Comparison of ENCODE assay signal across 13 cellular contexts in genomic region chr5:124825250-124825982, GRCh38.
A peak's percentile ranks its signal among the peaks of the same experiment; 100 is the strongest.
DNase-seq lines count a peak whose midpoint lies in the region; ATAC-seq and TF ChIP-seq lines count a peak whose summit lies in the region.
"Had no signal": no experiment of that assay in that cellular context is flagged by ENCODE, and none has a peak within 500 bp of the region (broad histone marks: within the 10 kb centered on the region; RNA-seq: fewer than 3 reads in every experiment).

No MANE protein-coding gene starts in this region.

- no peaks in the 10 kb centered on the region for H3K27me3 ChIP-seq in brain microvascular endothelial cell (replicated peaks)
- no peaks in the 10 kb centered on the region for H3K27me3 ChIP-seq in right cardiac atrium (ENCODE audit: control insufficient read depth, insufficient read depth)
- no peaks in the 10 kb centered on the region for H3K27me3 ChIP-seq in tibial artery

- peaks cover 0 to 2% (median 2%) of the 10 kb centered on the region in 3 donors for H3K27me3 Mint-ChIP-seq in immature natural killer cell (ENCODE audit: low read depth in 3 of 3)
- H3K27me3 Mint-ChIP-seq: activated CD4-positive, alpha-beta memory T cell treated with anti-CD3 and anti-CD28 coated beads, Interleukin-2, amount 10 ng/mL, durations not matched to agents 7 days and 5 days had no signal

- H3K4me1 Mint-ChIP-seq in immature natural killer cell = no peaks in the 10 kb centered on the region
- H3K4me1 Mint-ChIP-seq: activated CD4-positive, alpha-beta memory T cell treated with anti-CD3 and anti-CD28 coated beads, Interleukin-2, amount 10 ng/mL, durations not matched to agents 7 days and 5 days had no signal

- no peak overlapping the region for H3K4me3 Mint-ChIP-seq in immature natural killer cell
- H3K4me3 Mint-ChIP-seq: activated CD4-positive, alpha-beta memory T cell treated with anti-CD3 and anti-CD28 coated beads, Interleukin-2, amount 10 ng/mL, durations not matched to agents 7 days and 5 days had no signal

- in situ Hi-C loops in brain microvascular endothelial cell (cut with HindIII; ENCODE audit: low pct_ligation_motif_present, low sequenced_read_pairs) = no loop called here

- intact Hi-C loops in right cardiac atrium (cut with DNase I) (no loop called here), tibial artery (cut with DNase I; ENCODE audit: low total_unique reads) (no loop called here)

- 94% methylated on average over 5 of the region's 5 CpGs for WGBS in right cardiac atrium

- H3K4me3 ChIP-seq in brain microvascular endothelial cell (ENCODE audit: low read depth, low read length) (no peak overlapping the region), right cardiac atrium (ENCODE audit: low read length) (no peak overlapping the region), tibial artery (no peak overlapping the region)

- H3K36me3 Mint-ChIP-seq in immature natural killer cell = peaks cover 0 to 6% (median 0%) of the 10 kb centered on the region in 3 donors

- DNase-seq in brain microvascular endothelial cell (no peak), immature natural killer cell (no peak), NCI-H128 (lab: John Stamatoyannopoulos, UW; ENCODE audit: unreplicated experiment) (no peak), right cardiac atrium (no peak), tibial artery (no peak)
- DNase-seq: activated CD4-positive, alpha-beta memory T cell treated with anti-CD3 and anti-CD28 coated beads, Interleukin-2, amount 10 ng/mL, durations not matched to agents 7 days and 5 days; central memory CD4-positive, alpha-beta T cell; COR-L47; SHP77 treated with DMSO at 0.1 percent for 48 hours; stimulated activated CD4-positive, alpha-beta T cell treated with anti-CD3 and anti-CD28 coated beads, Interleukin-12 subunit alpha, Interleukin-12 subunit beta, amount 100 ng/mL, for 4 hours had no signal

- peaks cover 0 to 2% (median 0%) of the 10 kb centered on the region in 6 donors for H3K9me3 Mint-ChIP-seq in immature natural killer cell

- no peak for TF ChIP-seq CTCF in brain microvascular endothelial cell (IDR thresholded peaks at IDR 0.05; ENCODE audit: low read depth, low read length, missing control alignments)
- TF ChIP-seq CTCF in tibial artery (IDR thresholded peaks at IDR 0.05) = no peak

- H3K4me1 ChIP-seq in right cardiac atrium (ENCODE audit: control insufficient read depth, insufficient read depth, low read length) (no peaks in the 10 kb centered on the region), tibial artery (peaks cover 0 to 25% (median 2%) of the 10 kb centered on the region in 4 donors)

- H3K36me3 ChIP-seq in brain microvascular endothelial cell (replicated peaks) (no peaks in the 10 kb centered on the region), tibial artery (no peaks in the 10 kb centered on the region)

- no peak overlapping the region for H3K27ac Mint-ChIP-seq in immature natural killer cell
- H3K27ac Mint-ChIP-seq: activated CD4-positive, alpha-beta memory T cell treated with anti-CD3 and anti-CD28 coated beads, Interleukin-2, amount 10 ng/mL, durations not matched to agents 7 days and 5 days had no signal

- ATAC-seq in GM18520 (IDR thresholded peaks at IDR 0.05; ENCODE audit: unreplicated experiment) (peak; percentile 57), GM21576 (IDR thresholded peaks at IDR 0.05; ENCODE audit: unreplicated experiment) (peak; percentile 89), HG03342 (IDR thresholded peaks at IDR 0.05; ENCODE audit: unreplicated experiment) (peak; percentile 78), right cardiac atrium (no peak)

- peak overlapping the region; percentile 47 for H3K27ac ChIP-seq in brain microvascular endothelial cell
- H3K27ac ChIP-seq in right cardiac atrium (ENCODE audit: low read length) = no peak overlapping the region
- H3K27ac ChIP-seq in tibial artery = no peak overlapping the region

- H3K9me3 ChIP-seq in right cardiac atrium (ENCODE audit: control insufficient read depth, low read length) = no peaks in the 10 kb centered on the region
- no peaks in the 10 kb centered on the region for H3K9me3 ChIP-seq in tibial artery

Comparison
In these comparisons a context has a peak if more than half of its experiments do, and no peak if none do; other contexts are left out.
1. ATAC-seq: peak in GM18520 (single experiment), GM21576 (single experiment) and HG03342 (single experiment); none in right cardiac atrium (0 of 2).